Comparison of ENCODE assay signal across 8 cellular contexts in the genomic region with DNA sequence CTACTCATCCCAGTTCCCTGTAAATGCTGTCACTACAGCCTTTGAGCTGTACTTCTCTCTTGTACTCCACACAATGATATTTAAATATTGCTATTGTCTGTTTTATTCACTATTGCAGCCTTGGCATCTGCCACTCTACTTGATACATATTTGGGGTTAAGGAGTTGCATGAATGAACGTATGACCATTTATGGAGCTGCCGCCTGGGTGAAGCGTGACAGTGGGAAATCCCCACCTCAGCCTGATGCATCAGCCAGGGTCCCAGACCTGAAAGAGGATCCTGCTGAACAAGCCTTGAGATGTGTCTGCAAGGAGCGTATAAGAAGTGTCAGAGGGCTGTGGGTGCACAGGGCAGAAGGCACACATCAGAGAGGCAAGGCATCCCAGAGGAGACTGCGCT. TPM values are rescaled to one million over a fixed set of nuclear protein-coding genes. Genes with fewer than 3 reads are reported as not detected.
DNase-seq lines count a peak whose midpoint lies in the region; ATAC-seq and TF ChIP-seq lines count a peak whose summit lies in the region.

No MANE protein-coding gene starts in this region.

- H3K27me3 ChIP-seq in tibial nerve = no peaks in the 10 kb centered on the region
- no peaks in the 10 kb centered on the region for H3K27me3 ChIP-seq in H7 (ENCODE audit: control insufficient read depth, insufficient read depth, low read length)

- no peaks in the 10 kb centered on the region for H3K9me3 ChIP-seq in tibial nerve

- H3K27me3 Mint-ChIP-seq in activated T-cell treated with anti-CD3 and anti-CD28 coated beads, Interleukin-2, amount 50 U/mL, for 72 hours (ENCODE audit: low read depth) = peaks cover 3% of the 10 kb centered on the region

- H3K27ac ChIP-seq in tibial nerve = no peak overlapping the region

- ATAC-seq in GM19372 (IDR thresholded peaks at IDR 0.05; ENCODE audit: low read depth, unreplicated experiment) (peak; percentile 84), HG03280 (IDR thresholded peaks at IDR 0.05; ENCODE audit: unreplicated experiment) (peak; percentile 74)
- peak; percentile 90 to 93 for ATAC-seq in activated T-cell treated with anti-CD3 and anti-CD28 coated beads, Interleukin-2, amount 50 U/mL, for 72 hours (replicated peaks in 1 of 2)

- TF ChIP-seq CTCF in tibial nerve (IDR thresholded peaks at IDR 0.05) = no peak

- no peaks in the 10 kb centered on the region for H3K9me3 Mint-ChIP-seq in activated T-cell treated with anti-CD3 and anti-CD28 coated beads, Interleukin-2, amount 50 U/mL, for 72 hours

- H3K4me1 ChIP-seq in tibial nerve = peaks cover 0 to 5% (median 0%) of the 10 kb centered on the region in 4 donors

- TF ChIP-seq POLR2A in tibial nerve (IDR thresholded peaks at IDR 0.05) = no peak

- peak; percentile 48 to 49 for DNase-seq in activated T-cell treated with anti-CD3 and anti-CD28 coated beads, Interleukin-2, amount 50 U/mL, for 72 hours
- peak; percentile 6 for DNase-seq in stimulated activated CD8-positive, alpha-beta memory T cell treated with anti-CD3 and anti-CD28 coated beads, Interleukin-12 subunit alpha, Interleukin-12 subunit beta, amount 100 ng/mL, for 4 hours (ENCODE audit: low read depth)
- DNase-seq in NCI-H526 (lab: John Stamatoyannopoulos, UW) (no peak), DMS153 (lab: John Stamatoyannopoulos, UW) (no peak), tibial nerve (ENCODE audit: low spot score in 2 of 2) (no peak), H7 (no peak)

- H3K36me3 ChIP-seq in tibial nerve (no peaks in the 10 kb centered on the region), H7 (replicated peaks; ENCODE audit: control insufficient read depth, insufficient read depth, low read length) (no peaks in the 10 kb centered on the region)

- WGBS in tibial nerve, 2 donors = 81 to 83% methylated on average over 5 of the region's 5 CpGs

- peaks cover 17% of the 10 kb centered on the region for H3K4me1 Mint-ChIP-seq in activated T-cell treated with anti-CD3 and anti-CD28 coated beads, Interleukin-2, amount 50 U/mL, for 72 hours (ENCODE audit: low read depth)

- no peak overlapping the region for H3K4me3 ChIP-seq in tibial nerve
- H3K4me3 ChIP-seq in H7 (ENCODE audit: insufficient read depth, low read depth, low read length) = no peak overlapping the region

- no peak for TF ChIP-seq EP300 in tibial nerve (IDR thresholded peaks at IDR 0.05)

- H3K4me3 Mint-ChIP-seq in activated T-cell treated with anti-CD3 and anti-CD28 coated beads, Interleukin-2, amount 50 U/mL, for 72 hours = peak overlapping the region; percentile 13 to 30

- H3K27ac Mint-ChIP-seq in activated T-cell treated with anti-CD3 and anti-CD28 coated beads, Interleukin-2, amount 50 U/mL, for 72 hours = no peak overlapping the region

- no peaks in the 10 kb centered on the region for H3K36me3 Mint-ChIP-seq in activated T-cell treated with anti-CD3 and anti-CD28 coated beads, Interleukin-2, amount 50 U/mL, for 72 hours (ENCODE audit: insufficient read depth in 2 of 2)

RNA-seq across cellular contexts. Expression of a gene that starts 39.1 kb away (rescaled TPM):
- total RNA-seq in activated T-cell treated with anti-CD3 and anti-CD28 coated beads, Interleukin-2, amount 50 U/mL, for 72 hours = 10 to 100 TPM; 53.6 to 73.0 TPM
- 10 to 100 TPM in 3 of 4 donors, 1 to 10 TPM in 1; 8.6 to 18.4 (median 13.7) TPM for total RNA-seq in tibial nerve
- 20.9 and 27.7 TPM in 2 replicates for total RNA-seq in H7 (2014; rRNA removed; shearing (Covaris generic))

RNA-seq across cellular contexts. Expression of a gene that starts 43.1 kb away (rescaled TPM):
- 100 to 1,000 TPM; 125 to 138 TPM for total RNA-seq in activated T-cell treated with anti-CD3 and anti-CD28 coated beads, Interleukin-2, amount 50 U/mL, for 72 hours
- total RNA-seq in tibial nerve = 10 to 100 TPM; 42.6 to 54.3 (median 46.6) TPM
- 104 and 106 TPM in 2 replicates for total RNA-seq in H7 (2014; rRNA removed; shearing (Covaris generic))

Comparison
In these comparisons a context has a peak if more than half of its experiments do, and no peak if none do; other contexts are left out.
1. DNase-seq: peak in activated T-cell treated with anti-CD3 and anti-CD28 coated beads, Interleukin-2, amount 50 U/mL, for 72 hours (2 of 2) and stimulated activated CD8-positive, alpha-beta memory T cell treated with anti-CD3 and anti-CD28 coated beads, Interleukin-12 subunit alpha, Interleukin-12 subunit beta, amount 100 ng/mL, for 4 hours (single experiment); none in NCI-H526 (0 of 2), DMS153 (single experiment), tibial nerve (0 of 2) and H7 (single experiment).
2. Peak in every context shown above with its lines, with median percentiles within 50 percentile points of each other: ATAC-seq.